In the genomic region with DNA sequence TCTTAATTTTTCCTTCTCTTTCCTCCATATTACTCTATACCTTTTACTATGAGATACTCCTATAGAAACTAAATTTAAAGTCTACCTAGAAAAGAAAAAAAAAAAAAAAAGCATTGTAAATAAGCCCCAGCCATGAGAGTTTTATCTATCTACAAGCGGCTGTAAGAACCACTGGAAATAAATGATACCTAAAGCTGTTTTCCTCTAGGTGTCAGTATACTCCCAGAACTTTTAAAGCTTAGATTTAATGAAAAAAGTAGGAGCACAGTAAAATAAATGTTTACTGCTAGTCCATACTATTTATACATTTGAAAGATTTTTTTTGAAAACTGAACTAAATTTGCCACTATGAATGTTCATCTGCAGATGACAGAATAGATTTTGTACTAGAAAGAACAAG, we compare ENCODE assay signal across 8 cellular contexts. TPM values are rescaled to one million over a fixed set of nuclear protein-coding genes. Genes with fewer than 3 reads are reported as not detected.
DNase-seq lines count a peak whose midpoint lies in the region; ATAC-seq and TF ChIP-seq lines count a peak whose summit lies in the region.

No MANE protein-coding gene starts in this region.

- no peak overlapping the region for H3K27ac ChIP-seq in liver (ENCODE audit: low read depth in 1 of 2, low read length in 2 of 2)
- no peak overlapping the region for H3K27ac ChIP-seq in prostate gland

- no peaks in the 10 kb centered on the region for H3K9me3 ChIP-seq in liver (ENCODE audit: control insufficient read depth in 4 of 4, low read length in 3 of 4)
- no peaks in the 10 kb centered on the region for H3K9me3 ChIP-seq in prostate gland

- intact Hi-C loops in prostate gland (cut with DNase I), result no loop called here

- no peaks in the 10 kb centered on the region for H3K27me3 ChIP-seq in liver (ENCODE audit: control insufficient read depth in 4 of 4, insufficient read depth in 4 of 4, low read length in 3 of 4)
- H3K27me3 ChIP-seq in prostate gland (replicated peaks; ENCODE audit: insufficient read depth), result no peaks in the 10 kb centered on the region

- peak; percentile 83 to 86 for TF ChIP-seq RAD21 in liver (IDR thresholded peaks at IDR 0.05)

- H3K4me1 ChIP-seq in liver (ENCODE audit: control insufficient read depth in 4 of 4, insufficient read depth in 4 of 4, low read length in 3 of 4), result no peaks in the 10 kb centered on the region
- H3K4me1 ChIP-seq in prostate gland (replicated peaks), result no peaks in the 10 kb centered on the region

- H3K4me1 Mint-ChIP-seq in stimulated activated naive CD8-positive, alpha-beta T cell treated with anti-CD3 and anti-CD28 coated beads, Interleukin-15, amount 100 ng/mL, for 72 hours, result no peaks in the 10 kb centered on the region
- no peaks in the 10 kb centered on the region for H3K4me1 Mint-ChIP-seq in natural killer cell treated with Interleukin-12 subunit alpha and Interleukin-12 subunit beta and Interleukin-15 and Interleukin-18, amount 100 ng/mL, for 72 hours (ENCODE audit: low read depth in 2 of 2)

- in situ Hi-C loops in astrocyte of the cerebellum (cut with HindIII; ENCODE audit: low sequenced_read_pairs), result no loop called here

- no peak overlapping the region for H3K4me3 Mint-ChIP-seq in stimulated activated naive CD8-positive, alpha-beta T cell treated with anti-CD3 and anti-CD28 coated beads, Interleukin-15, amount 100 ng/mL, for 72 hours
- no peak overlapping the region for H3K4me3 Mint-ChIP-seq in natural killer cell treated with Interleukin-12 subunit alpha and Interleukin-12 subunit beta and Interleukin-15 and Interleukin-18, amount 100 ng/mL, for 72 hours

- H3K36me3 ChIP-seq in liver (ENCODE audit: control insufficient read depth in 4 of 4, insufficient read depth in 3 of 4, low read depth in 1 of 4, low read length in 3 of 4) (no peaks in the 10 kb centered on the region), prostate gland (no peaks in the 10 kb centered on the region)

- WGBS in liver, result 11% methylated on average over 1 of the region's 1 CpG
- WGBS in prostate gland, result 9% methylated on average over 1 of the region's 1 CpG

- TF ChIP-seq CTCF in astrocyte of the cerebellum (IDR thresholded peaks at IDR 0.05; ENCODE audit: low read depth, low read length, missing control alignments), result peak; percentile 38
- TF ChIP-seq CTCF in liver (IDR thresholded peaks at IDR 0.05; ENCODE audit: low read depth, low read length, missing input control), result peak; percentile 52
- peak in 2 of 4 experiments; percentile 49 to 52 for TF ChIP-seq CTCF in prostate gland (IDR thresholded peaks at IDR 0.05)

- H3K9ac ChIP-seq in liver (ENCODE audit: low read depth in 1 of 2, low read length in 2 of 2), result no peak overlapping the region

- peaks cover 0 to 12% of the 10 kb centered on the region in 2 donors for H3K9me3 Mint-ChIP-seq in stimulated activated naive CD8-positive, alpha-beta T cell treated with anti-CD3 and anti-CD28 coated beads, Interleukin-15, amount 100 ng/mL, for 72 hours
- peaks cover 10% of the 10 kb centered on the region for H3K9me3 Mint-ChIP-seq in natural killer cell treated with Interleukin-12 subunit alpha and Interleukin-12 subunit beta and Interleukin-15 and Interleukin-18, amount 100 ng/mL, for 72 hours

- H3K27me3 Mint-ChIP-seq in stimulated activated naive CD8-positive, alpha-beta T cell treated with anti-CD3 and anti-CD28 coated beads, Interleukin-15, amount 100 ng/mL, for 72 hours, result no peaks in the 10 kb centered on the region
- no peaks in the 10 kb centered on the region for H3K27me3 Mint-ChIP-seq in natural killer cell treated with Interleukin-12 subunit alpha and Interleukin-12 subunit beta and Interleukin-15 and Interleukin-18, amount 100 ng/mL, for 72 hours

- peaks cover 13% of the 10 kb centered on the region for H3K36me3 Mint-ChIP-seq in natural killer cell treated with Interleukin-12 subunit alpha and Interleukin-12 subunit beta and Interleukin-15 and Interleukin-18, amount 100 ng/mL, for 72 hours

- H3K4me3 ChIP-seq in astrocyte of the cerebellum (ENCODE audit: low read depth, low read length) (no peak overlapping the region), liver (ENCODE audit: low read depth in 1 of 3, low read length in 3 of 3) (no peak overlapping the region), prostate gland (no peak overlapping the region)

- H3K27ac Mint-ChIP-seq in stimulated activated naive CD8-positive, alpha-beta T cell treated with anti-CD3 and anti-CD28 coated beads, Interleukin-15, amount 100 ng/mL, for 72 hours, result no peak overlapping the region
- no peak overlapping the region for H3K27ac Mint-ChIP-seq in natural killer cell treated with Interleukin-12 subunit alpha and Interleukin-12 subunit beta and Interleukin-15 and Interleukin-18, amount 100 ng/mL, for 72 hours

- ATAC-seq in stimulated activated naive CD8-positive, alpha-beta T cell treated with anti-CD3 and anti-CD28 coated beads, Interleukin-15, amount 100 ng/mL, for 72 hours, result no peak
- no peak for ATAC-seq in natural killer cell treated with Interleukin-12 subunit alpha and Interleukin-12 subunit beta and Interleukin-15 and Interleukin-18, amount 100 ng/mL, for 72 hours
- ATAC-seq in HG02623 (IDR thresholded peaks at IDR 0.05; ENCODE audit: unreplicated experiment), result no peak

- no peak for TF ChIP-seq POLR2A in prostate gland (IDR thresholded peaks at IDR 0.05)

- DNase-seq in COR-L47 (lab: John Stamatoyannopoulos, UW) (peak; percentile 11), NCI-H1105 treated with DMSO at 0.1 percent for 48 hours (lab: John Stamatoyannopoulos, UW) (peak; percentile 56), astrocyte of the cerebellum (ENCODE audit: low read depth) (no peak), prostate gland (ENCODE audit: low spot score) (no peak)
- no peak for DNase-seq in stimulated activated naive CD8-positive, alpha-beta T cell treated with anti-CD3 and anti-CD28 coated beads, Interleukin-15, amount 100 ng/mL, for 72 hours
- DNase-seq in natural killer cell treated with Interleukin-12 subunit alpha and Interleukin-12 subunit beta and Interleukin-15 and Interleukin-18, amount 100 ng/mL, for 72 hours (ENCODE audit: low spot score), result no peak

TF ChIP-seq in liver, 16 proteins besides CTCF, POLR2A, EP300 and RAD21:
- TF ChIP-seq YY1 (IDR thresholded peaks at IDR 0.05) (no peak), EGR1 (IDR thresholded peaks at IDR 0.05; ENCODE audit: low read depth in 2 of 2) (no peak), FOXA2 (IDR thresholded peaks at IDR 0.05) (no peak), RXRA (IDR thresholded peaks at IDR 0.05) (no peak), JUND (IDR thresholded peaks at IDR 0.05) (no peak), FOXA1 (IDR thresholded peaks at IDR 0.05) (no peak), NR2F2 (IDR thresholded peaks at IDR 0.05) (no peak), SP1 (IDR thresholded peaks at IDR 0.05) (no peak)
- TF ChIP-seq, protein P1, sequence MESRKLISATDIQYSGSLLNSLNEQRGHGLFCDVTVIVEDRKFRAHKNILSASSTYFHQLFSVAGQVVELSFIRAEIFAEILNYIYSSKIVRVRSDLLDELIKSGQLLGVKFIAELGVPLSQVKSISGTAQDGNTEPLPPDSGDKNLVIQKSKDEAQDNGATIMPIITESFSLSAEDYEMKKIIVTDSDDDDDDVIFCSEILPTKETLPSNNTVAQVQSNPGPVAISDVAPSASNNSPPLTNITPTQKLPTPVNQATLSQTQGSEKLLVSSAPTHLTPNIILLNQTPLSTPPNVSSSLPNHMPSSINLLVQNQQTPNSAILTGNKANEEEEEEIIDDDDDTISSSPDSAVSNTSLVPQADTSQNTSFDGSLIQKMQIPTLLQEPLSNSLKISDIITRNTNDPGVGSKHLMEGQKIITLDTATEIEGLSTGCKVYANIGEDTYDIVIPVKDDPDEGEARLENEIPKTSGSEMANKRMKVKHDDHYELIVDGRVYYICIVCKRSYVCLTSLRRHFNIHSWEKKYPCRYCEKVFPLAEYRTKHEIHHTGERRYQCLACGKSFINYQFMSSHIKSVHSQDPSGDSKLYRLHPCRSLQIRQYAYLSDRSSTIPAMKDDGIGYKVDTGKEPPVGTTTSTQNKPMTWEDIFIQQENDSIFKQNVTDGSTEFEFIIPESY (IDR thresholded peaks at IDR 0.05), result no peak
- TF ChIP-seq, protein P2, sequence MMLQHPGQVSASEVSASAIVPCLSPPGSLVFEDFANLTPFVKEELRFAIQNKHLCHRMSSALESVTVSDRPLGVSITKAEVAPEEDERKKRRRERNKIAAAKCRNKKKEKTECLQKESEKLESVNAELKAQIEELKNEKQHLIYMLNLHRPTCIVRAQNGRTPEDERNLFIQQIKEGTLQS (IDR thresholded peaks at IDR 0.05), result no peak
- TF ChIP-seq, protein P3, sequence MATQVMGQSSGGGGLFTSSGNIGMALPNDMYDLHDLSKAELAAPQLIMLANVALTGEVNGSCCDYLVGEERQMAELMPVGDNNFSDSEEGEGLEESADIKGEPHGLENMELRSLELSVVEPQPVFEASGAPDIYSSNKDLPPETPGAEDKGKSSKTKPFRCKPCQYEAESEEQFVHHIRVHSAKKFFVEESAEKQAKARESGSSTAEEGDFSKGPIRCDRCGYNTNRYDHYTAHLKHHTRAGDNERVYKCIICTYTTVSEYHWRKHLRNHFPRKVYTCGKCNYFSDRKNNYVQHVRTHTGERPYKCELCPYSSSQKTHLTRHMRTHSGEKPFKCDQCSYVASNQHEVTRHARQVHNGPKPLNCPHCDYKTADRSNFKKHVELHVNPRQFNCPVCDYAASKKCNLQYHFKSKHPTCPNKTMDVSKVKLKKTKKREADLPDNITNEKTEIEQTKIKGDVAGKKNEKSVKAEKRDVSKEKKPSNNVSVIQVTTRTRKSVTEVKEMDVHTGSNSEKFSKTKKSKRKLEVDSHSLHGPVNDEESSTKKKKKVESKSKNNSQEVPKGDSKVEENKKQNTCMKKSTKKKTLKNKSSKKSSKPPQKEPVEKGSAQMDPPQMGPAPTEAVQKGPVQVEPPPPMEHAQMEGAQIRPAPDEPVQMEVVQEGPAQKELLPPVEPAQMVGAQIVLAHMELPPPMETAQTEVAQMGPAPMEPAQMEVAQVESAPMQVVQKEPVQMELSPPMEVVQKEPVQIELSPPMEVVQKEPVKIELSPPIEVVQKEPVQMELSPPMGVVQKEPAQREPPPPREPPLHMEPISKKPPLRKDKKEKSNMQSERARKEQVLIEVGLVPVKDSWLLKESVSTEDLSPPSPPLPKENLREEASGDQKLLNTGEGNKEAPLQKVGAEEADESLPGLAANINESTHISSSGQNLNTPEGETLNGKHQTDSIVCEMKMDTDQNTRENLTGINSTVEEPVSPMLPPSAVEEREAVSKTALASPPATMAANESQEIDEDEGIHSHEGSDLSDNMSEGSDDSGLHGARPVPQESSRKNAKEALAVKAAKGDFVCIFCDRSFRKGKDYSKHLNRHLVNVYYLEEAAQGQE (IDR thresholded peaks at IDR 0.05), result no peak

RNA-seq across cellular contexts. Expression of a gene that starts 26.2 kb away (rescaled TPM):
- under 1 TPM in 1 of 2 donors, not detected in 1; 0.17 TPM for total RNA-seq in liver
- not detected for polyA plus RNA-seq in liver
- not detected for total RNA-seq in natural killer cell treated with Interleukin-12 subunit alpha and Interleukin-12 subunit beta and Interleukin-15 and Interleukin-18, amount 100 ng/mL, for 72 hours
- under 1 TPM in 1 of 2 donors, not detected in 1; 0.80 TPM for total RNA-seq in prostate gland

RNA-seq across cellular contexts. Expression of a gene that starts 55.4 kb away (rescaled TPM):
- total RNA-seq in liver (10 to 100 TPM in 1 of 2 donors, 1 to 10 TPM in 1; 4.2 to 18.6 TPM), prostate gland (1 to 10 TPM; 2.7 to 8.8 TPM)
- polyA plus RNA-seq in liver, result 1 to 10 TPM; 7.8 to 9.9 TPM
- total RNA-seq in natural killer cell treated with Interleukin-12 subunit alpha and Interleukin-12 subunit beta and Interleukin-15 and Interleukin-18, amount 100 ng/mL, for 72 hours, result not detected

Comparison
In these comparisons a context has a peak if more than half of its experiments do, and no peak if none do; other contexts are left out.
1. DNase-seq: peak in COR-L47 (single experiment) and NCI-H1105 treated with DMSO at 0.1 percent for 48 hours (single experiment); none in astrocyte of the cerebellum (single experiment), stimulated activated naive CD8-positive, alpha-beta T cell treated with anti-CD3 and anti-CD28 coated beads, Interleukin-15, amount 100 ng/mL, for 72 hours (0 of 2), natural killer cell treated with Interleukin-12 subunit alpha and Interleukin-12 subunit beta and Interleukin-15 and Interleukin-18, amount 100 ng/mL, for 72 hours (single experiment) and prostate gland (single experiment).